In genomic region chr11:72574534-72575460, GRCh38 we compare ENCODE assay signal across 22 cellular contexts.
DNase-seq lines count a peak whose midpoint lies in the region; ATAC-seq, FAIRE-seq and TF ChIP-seq lines count a peak whose summit lies in the region.
"Had no signal": no experiment of that assay in that cellular context is flagged by ENCODE, and none has a peak within 500 bp of the region (broad histone marks: within the 10 kb centered on the region; RNA-seq: fewer than 3 reads in every experiment).

No MANE protein-coding gene starts in this region.

- peak; percentile 42 for FAIRE-seq in HTR-8/SVneo (lab: Jason Lieb, UNC)
- FAIRE-seq: GM19239 had no signal

- no peak overlapping the region for H3K4me3 ChIP-seq in coronary artery
- H3K4me3 ChIP-seq: hepatocyte, neural progenitor cell, psoas muscle had no signal

- DNase-seq in NCI-H1694 treated with DMSO at 0.1 percent for 48 hours (lab: John Stamatoyannopoulos, UW) (peak; percentile 16), NCI-H1694 (lab: John Stamatoyannopoulos, UW) (no peak), HTR-8/SVneo (ENCODE audit: insufficient read length, low spot score) (no peak), coronary artery (ENCODE audit: low spot score) (peak; percentile 46), sciatic nerve (ENCODE audit: low spot score) (peak; percentile 22), T-helper 9 cell (no peak), dedifferentiated amniotic fluid mesenchymal stem cell (ENCODE audit: extremely low spot score) (no peak), HPDE6-E6E7 (ENCODE audit: extremely low spot score) (no peak)
- DNase-seq: activated B cell treated with CpG ODN at 0.5 μM for 24 hours; activated CD8-positive, alpha-beta T cell treated with anti-CD3 and anti-CD28 coated beads for 36 hours; activated naive CD4-positive, alpha-beta T cell; activated T-cell treated with anti-CD3 and anti-CD28 coated beads, Interleukin-2, amount 50 U/mL, for 4 hours; central memory CD4-positive, alpha-beta T cell; NCI-H1092 treated with DMSO at 0.1 percent for 48 hours; NCI-H748 treated with DMSO at 0.1 percent for 48 hours; psoas muscle; stimulated activated CD4-positive, alpha-beta T cell treated with anti-CD3 and anti-CD28 coated beads, Interleukin-2, amount 100 ng/mL, for 24 hours had no signal

- ATAC-seq in sciatic nerve, result no peak
- ATAC-seq: psoas muscle; stimulated activated memory B cell treated with anti-CD40 and anti-IgM and Interleukin-4, amounts not matched to agents 10 μg/mL and 1 μg/mL and 100 μg/mL, for 72 hours had no signal

- H3K27ac ChIP-seq in coronary artery, result no peak overlapping the region
- H3K27ac ChIP-seq: 22Rv1, hepatocyte, neural progenitor cell, psoas muscle had no signal

- TF ChIP-seq CTCF in coronary artery (IDR thresholded peaks at IDR 0.05), result no peak

- intact Hi-C loops in sciatic nerve (cut with DNase I), result no loop called here

Comparison
In these comparisons a context has a peak if more than half of its experiments do, and no peak if none do; other contexts are left out.
1. DNase-seq: peak in NCI-H1694 treated with DMSO at 0.1 percent for 48 hours (single experiment), coronary artery (single experiment) and sciatic nerve (single experiment); none in NCI-H1694 (single experiment), HTR-8/SVneo (single experiment), T-helper 9 cell (single experiment), dedifferentiated amniotic fluid mesenchymal stem cell (single experiment) and HPDE6-E6E7 (single experiment).